ENCODE assay signal across 16 cellular contexts in the genomic region with DNA sequence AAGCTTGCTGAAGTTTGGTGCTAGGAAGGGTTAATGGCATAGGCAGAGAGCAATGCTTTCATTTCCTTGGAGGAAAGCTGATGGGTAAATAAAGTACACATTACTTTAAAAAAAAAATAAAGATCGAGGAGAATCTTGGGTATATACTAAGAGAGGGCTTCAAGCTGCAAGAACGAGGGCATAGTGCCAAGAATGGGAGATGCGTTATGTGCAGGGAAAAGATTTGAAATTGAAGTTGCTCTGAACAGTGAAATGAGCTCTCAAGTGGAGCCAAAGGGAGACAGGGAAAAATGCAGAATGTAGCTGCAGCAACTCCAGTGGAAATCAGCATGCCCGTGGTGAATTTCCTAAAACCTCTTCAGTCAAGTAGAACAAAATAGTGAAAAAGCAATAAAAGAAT. TPM values are rescaled to one million over a fixed set of nuclear protein-coding genes. Genes with fewer than 3 reads are reported as not detected.
"Had no signal": no experiment of that assay in that cellular context is flagged by ENCODE, and none has a peak within 500 bp of the region (broad histone marks: within the 10 kb centered on the region; RNA-seq: fewer than 3 reads in every experiment).

No MANE protein-coding gene starts in this region.

- H3K4me3 ChIP-seq: lung, psoas muscle, right lobe of liver, spleen, transverse colon had no signal

- H3K36me3 ChIP-seq: right lobe of liver, spleen, transverse colon had no signal

- H3K27ac ChIP-seq: psoas muscle, right lobe of liver, spleen, transverse colon had no signal

- ATAC-seq: naive thymus-derived CD4-positive, alpha-beta T cell; psoas muscle; right lobe of liver; stimulated activated memory B cell treated with anti-CD40 and anti-IgM and Interleukin-4, amounts not matched to agents 10 μg/mL and 1 μg/mL and 100 μg/mL, for 72 hours; WTC11 had no signal

- H3K4me1 ChIP-seq: psoas muscle, right lobe of liver, spleen had no signal

- H3K27me3 ChIP-seq: right lobe of liver, transverse colon had no signal

- H3K9me3 ChIP-seq: psoas muscle, right lobe of liver, spleen, transverse colon had no signal

- DNase-seq: activated CD4-positive, alpha-beta T cell treated with anti-CD3 and anti-CD28 coated beads, Interleukin-2, amount 10 ng/mL, durations not matched to agents 24 days and 14 days; activated naive CD4-positive, alpha-beta T cell treated with anti-CD3 and anti-CD28 coated beads for 36 hours; central memory CD4-positive, alpha-beta T cell; effector memory CD4-positive, alpha-beta T cell; naive thymus-derived CD4-positive, alpha-beta T cell; psoas muscle; right lobe of liver; spleen; stimulated activated CD4-positive, alpha-beta T cell treated with anti-CD3 and anti-CD28 coated beads, Interleukin-1b, Interleukin-23, amount 100 ng/mL, for 48 hours; transverse colon had no signal

RNA-seq across cellular contexts. Expression of a gene that starts 11.4 kb away (rescaled TPM):
- total RNA-seq: activated CD4-positive, alpha-beta T cell treated with anti-CD3 and anti-CD28 coated beads, Interleukin-2, amount 10 ng/mL, durations not matched to agents 24 days and 14 days; activated naive CD4-positive, alpha-beta T cell treated with anti-CD3 and anti-CD28 coated beads for 36 hours; activated T-helper 1 cell treated with anti-CD3 and anti-CD28 coated beads, Interleukin-12 subunit alpha, Interleukin-12 subunit beta, Interleukin-2, Interleukin-4 antibody, amounts not matched to agents 30 ng/mL and 10 ng/mL and 1 ng/mL, durations not matched to agents 14 hours and 24 hours and 36 hours; mononuclear cell; naive thymus-derived CD4-positive, alpha-beta T cell; psoas muscle; spleen; T-helper 1 cell treated with Interleukin-12 subunit alpha and Interleukin-12 subunit beta and Interleukin-4 antibody, amounts not matched to agents 30 ng/mL and 1 ng/mL, for 36 hours had no signal
